Comparison of ENCODE assay signal across 8 cellular contexts in genomic region chr7:149772236-149772820, GRCh38. TPM values are rescaled to one million over a fixed set of nuclear protein-coding genes. Genes with fewer than 3 reads are reported as not detected.
A peak's percentile ranks its signal among the peaks of the same experiment; 100 is the strongest.
DNase-seq lines count a peak whose midpoint lies in the region; ATAC-seq and TF ChIP-seq lines count a peak whose summit lies in the region.

No MANE protein-coding gene starts in this region.

- H3K36me3 ChIP-seq in left ventricle myocardium inferior (no peaks in the 10 kb centered on the region), sigmoid colon (peaks cover 0 to 21% (median 0%) of the 10 kb centered on the region in 4 donors)

- TF ChIP-seq EP300 in sigmoid colon (IDR thresholded peaks at IDR 0.05) = no peak

- DNase-seq in Right ventricle myocardium inferior (ENCODE audit: missing footprints) = peak; percentile 88
- DNase-seq in cardiac septum (ENCODE audit: low spot score) = no peak
- peak; percentile 46 for DNase-seq in activated CD8-positive, alpha-beta T cell treated with anti-CD3 and anti-CD28 coated beads for 36 hours
- no peak for DNase-seq in left ventricle myocardium inferior
- DNase-seq in sigmoid colon = no peak
- DNase-seq in NCI-H1105 (lab: John Stamatoyannopoulos, UW) = no peak
- DNase-seq in effector CD4-positive, alpha-beta T cell = no peak

- no peak overlapping the region for H3K27ac Mint-ChIP-seq in activated CD8-positive, alpha-beta T cell treated with anti-CD3 and anti-CD28 coated beads for 36 hours

- H3K4me3 ChIP-seq in left ventricle myocardium inferior (peak overlapping the region; percentile 81), sigmoid colon (peak overlapping the region; percentile 65 to 89 (median 78))

- H3K4me3 Mint-ChIP-seq in activated CD8-positive, alpha-beta T cell treated with anti-CD3 and anti-CD28 coated beads for 36 hours = peak overlapping the region; percentile 67

- no peaks in the 10 kb centered on the region for H3K9me3 Mint-ChIP-seq in activated CD8-positive, alpha-beta T cell treated with anti-CD3 and anti-CD28 coated beads for 36 hours

- intact Hi-C loops in Right ventricle myocardium inferior (cut with DNase I) = loop anchor here (5.0 kb wide), 1 partner anchor 100 kb away; the partner anchor contains the start of gene ATP6V0E2
- intact Hi-C loops in cardiac septum (cut with DNase I) = no loop called here
- intact Hi-C loops in activated CD8-positive, alpha-beta T cell treated with anti-CD3 and anti-CD28 coated beads for 36 hours (cut with micrococcal nuclease) = no loop called here
- intact Hi-C loops in left ventricle myocardium inferior (cut with micrococcal nuclease) = no loop called here
- intact Hi-C loops in sigmoid colon (cut with DNase I) = loop anchor here (5.0 to 10.0 kb wide), 4 partner anchors 55 to 745 kb away; partner anchors contain the start of genes ATP6V0E2 and PDIA4

- no peak for TF ChIP-seq CTCF in activated CD8-positive, alpha-beta T cell treated with anti-CD3 and anti-CD28 coated beads for 36 hours (IDR thresholded peaks at IDR 0.05)
- TF ChIP-seq CTCF in left ventricle myocardium inferior (IDR thresholded peaks at IDR 0.05; ENCODE audit: borderline replicate concordance) (no peak), sigmoid colon (IDR thresholded peaks at IDR 0.05) (no peak)

- CTCF ChIA-PET in activated CD8-positive, alpha-beta T cell treated with anti-CD3 and anti-CD28 coated beads for 36 hours (lab: Charles Lee) = interaction anchor here (1.4 to 1.8 kb wide), 2 partner anchors 35 to 49 kb away, joined by 4 to 5 read pairs; no protein-coding TSS in a partner anchor

- H3K4me1 ChIP-seq in left ventricle myocardium inferior = peaks cover 49% of the 10 kb centered on the region
- peaks cover 0 to 30% (median 14%) of the 10 kb centered on the region in 4 donors for H3K4me1 ChIP-seq in sigmoid colon

- peaks cover 12% of the 10 kb centered on the region for H3K4me1 Mint-ChIP-seq in activated CD8-positive, alpha-beta T cell treated with anti-CD3 and anti-CD28 coated beads for 36 hours (ENCODE audit: low read depth)

- 2 to 3% methylated on average over 40 of the region's 40 CpGs for WGBS in sigmoid colon, 2 donors

- H3K27me3 ChIP-seq in left ventricle myocardium inferior (ENCODE audit: low read depth) = peaks cover 5% of the 10 kb centered on the region
- no peaks in the 10 kb centered on the region for H3K27me3 ChIP-seq in sigmoid colon

- POLR2A ChIA-PET in activated CD8-positive, alpha-beta T cell treated with anti-CD3 and anti-CD28 coated beads for 36 hours (lab: Charles Lee) = interaction anchor here (0.9 to 1.3 kb wide), 3 partner anchors 9 to 56 kb away, joined by 3 to 5 read pairs (median 4); no protein-coding TSS in a partner anchor

- H3K36me3 Mint-ChIP-seq in activated CD8-positive, alpha-beta T cell treated with anti-CD3 and anti-CD28 coated beads for 36 hours (ENCODE audit: low read depth) = no peaks in the 10 kb centered on the region

- H3K27ac ChIP-seq in left ventricle myocardium inferior (replicated peaks) (peak overlapping the region; percentile 84), sigmoid colon (peak overlapping the region; percentile 72 to 82 (median 80))

- TF ChIP-seq POLR2A in sigmoid colon (IDR thresholded peaks at IDR 0.05) = no peak

- H3K27me3 Mint-ChIP-seq in activated CD8-positive, alpha-beta T cell treated with anti-CD3 and anti-CD28 coated beads for 36 hours = peaks cover 11% of the 10 kb centered on the region

- peak; percentile 1 for ATAC-seq in Right ventricle myocardium inferior
- no peak for ATAC-seq in activated CD8-positive, alpha-beta T cell treated with anti-CD3 and anti-CD28 coated beads for 36 hours
- ATAC-seq in GM18517 (IDR thresholded peaks at IDR 0.05; ENCODE audit: unreplicated experiment) = no peak

- H3K9me3 ChIP-seq in left ventricle myocardium inferior (replicated peaks) = no peaks in the 10 kb centered on the region
- H3K9me3 ChIP-seq in sigmoid colon = no peaks in the 10 kb centered on the region

RNA-seq across cellular contexts. Expression of gene ZNF467, which starts 1.1 kb away (rescaled TPM):
- total RNA-seq in Right ventricle myocardium inferior = 7.0 TPM
- total RNA-seq in cardiac septum = 7.0 TPM
- under 1 TPM in 1 of 2 experiments, not detected in 1; 0.09 TPM for total RNA-seq in activated CD8-positive, alpha-beta T cell treated with anti-CD3 and anti-CD28 coated beads for 36 hours
- 5.2 TPM for total RNA-seq in left ventricle myocardium inferior
- 10 to 100 TPM in 1 of 4 donors, 1 to 10 TPM in 3; 7.1 to 15.7 (median 9.2) TPM for total RNA-seq in sigmoid colon
- polyA plus RNA-seq in sigmoid colon = 1 to 10 TPM; 3.0 to 4.6 (median 3.5) TPM

Comparison
In these comparisons a context has a peak if more than half of its experiments do, and no peak if none do; other contexts are left out.
1. DNase-seq: peak in Right ventricle myocardium inferior (single experiment) and activated CD8-positive, alpha-beta T cell treated with anti-CD3 and anti-CD28 coated beads for 36 hours (single experiment); none in cardiac septum (single experiment), left ventricle myocardium inferior (single experiment), sigmoid colon (single experiment), NCI-H1105 (single experiment) and effector CD4-positive, alpha-beta T cell (single experiment).
2. intact Hi-C loops: an anchor here in Right ventricle myocardium inferior (5.0 kb wide) and sigmoid colon (5.0 to 10.0 kb wide); none called in cardiac septum, activated CD8-positive, alpha-beta T cell treated with anti-CD3 and anti-CD28 coated beads for 36 hours and left ventricle myocardium inferior.